Comparison of ENCODE assay signal across 17 cellular contexts in the genomic region with DNA sequence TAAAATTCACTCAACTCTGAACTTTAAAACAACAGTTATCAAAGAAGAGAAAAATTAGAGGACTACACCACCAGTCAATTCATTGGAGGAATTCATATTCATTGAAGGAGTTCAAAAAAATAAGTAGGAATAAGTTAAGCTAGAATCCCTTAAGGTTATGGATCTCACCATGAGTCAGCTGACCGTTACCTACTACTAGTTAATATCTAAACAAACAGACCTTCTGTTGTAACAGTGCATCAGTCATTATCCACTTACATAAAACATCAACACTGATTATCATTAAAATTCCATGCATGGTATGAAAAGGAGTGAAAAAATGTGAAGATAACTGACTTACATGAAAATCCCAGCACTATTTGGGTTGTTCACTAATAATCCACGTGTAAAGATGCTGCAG.
"Had no signal": no experiment of that assay in that cellular context is flagged by ENCODE, and none has a peak within 500 bp of the region (broad histone marks: within the 10 kb centered on the region; RNA-seq: fewer than 3 reads in every experiment).

No MANE protein-coding gene starts in this region.

- H3K27ac Mint-ChIP-seq: activated CD4-positive, alpha-beta memory T cell treated with anti-CD3 and anti-CD28 coated beads, Interleukin-2, amount 10 ng/mL, durations not matched to agents 7 days and 5 days; activated naive CD8-positive, alpha-beta T cell treated with anti-CD3 and anti-CD28 coated beads, Interleukin-2, amount 10 ng/mL, durations not matched to agents 7 days and 5 days; stimulated activated naive CD8-positive, alpha-beta T cell treated with anti-CD3 and anti-CD28 coated beads, Interleukin-15, Interleukin-2, amounts not matched to agents 100 ng/mL and 50 ng/mL, for 24 hours; T-helper 2 cell treated with Interferon-gamma antibody and Interleukin-4, amounts not matched to agents 5 μg/mL and 100 μg/mL, for 36 hours had no signal

- H3K27me3 Mint-ChIP-seq: activated CD4-positive, alpha-beta memory T cell treated with anti-CD3 and anti-CD28 coated beads, Interleukin-2, amount 10 ng/mL, durations not matched to agents 7 days and 5 days; activated naive CD8-positive, alpha-beta T cell treated with anti-CD3 and anti-CD28 coated beads, Interleukin-2, amount 10 ng/mL, durations not matched to agents 7 days and 5 days; stimulated activated naive CD8-positive, alpha-beta T cell treated with anti-CD3 and anti-CD28 coated beads, Interleukin-15, Interleukin-2, amounts not matched to agents 100 ng/mL and 50 ng/mL, for 24 hours had no signal

- FAIRE-seq: kidney had no signal

- H3K4me3 Mint-ChIP-seq: activated CD4-positive, alpha-beta memory T cell treated with anti-CD3 and anti-CD28 coated beads, Interleukin-2, amount 10 ng/mL, durations not matched to agents 7 days and 5 days; activated naive CD8-positive, alpha-beta T cell treated with anti-CD3 and anti-CD28 coated beads, Interleukin-2, amount 10 ng/mL, durations not matched to agents 7 days and 5 days; neural crest cell; stimulated activated naive CD8-positive, alpha-beta T cell treated with anti-CD3 and anti-CD28 coated beads, Interleukin-15, Interleukin-2, amounts not matched to agents 100 ng/mL and 50 ng/mL, for 24 hours; T-helper 2 cell treated with Interferon-gamma antibody and Interleukin-4, amounts not matched to agents 5 μg/mL and 100 μg/mL, for 36 hours had no signal

- H3K36me3 ChIP-seq: ascending aorta, colonic mucosa, ovary, upper lobe of right lung had no signal

- DNase-seq: activated CD4-positive, alpha-beta memory T cell treated with anti-CD3 and anti-CD28 coated beads, Interleukin-2, amount 10 ng/mL, durations not matched to agents 7 days and 5 days; activated gamma-delta T cell treated with Interleukin-2 at 50 U/mL for 16 hours; activated naive CD8-positive, alpha-beta T cell treated with anti-CD3 and anti-CD28 coated beads, Interleukin-2, amount 10 ng/mL, durations not matched to agents 7 days and 5 days; activated T-cell treated with anti-CD3 and anti-CD28 coated beads, Interleukin-2, amount 50 U/mL, for 48 hours; colonic mucosa; kidney; ovary; stimulated activated CD4-positive, alpha-beta T cell treated with anti-CD3 and anti-CD28 coated beads, Interleukin-15, amount 100 ng/mL, for 24 hours; stimulated activated CD4-positive, alpha-beta T cell treated with anti-CD3 and anti-CD28 coated beads, Interleukin-4, amount 100 ng/mL, for 24 hours; testis; upper lobe of right lung had no signal

- H3K4me2 ChIP-seq: hepatocyte had no signal

- ATAC-seq: upper lobe of right lung had no signal

- H3K27ac ChIP-seq: ascending aorta, colonic mucosa, epithelial cell of prostate, hepatocyte, ovary, testis, upper lobe of right lung had no signal

- H3K4me1 ChIP-seq: ascending aorta, colonic mucosa, testis, upper lobe of right lung had no signal

- H3K9me3 ChIP-seq: ascending aorta, colonic mucosa, ovary, testis, upper lobe of right lung had no signal

- H3K4me1 Mint-ChIP-seq: activated CD4-positive, alpha-beta memory T cell treated with anti-CD3 and anti-CD28 coated beads, Interleukin-2, amount 10 ng/mL, durations not matched to agents 7 days and 5 days; activated naive CD8-positive, alpha-beta T cell treated with anti-CD3 and anti-CD28 coated beads, Interleukin-2, amount 10 ng/mL, durations not matched to agents 7 days and 5 days; neural crest cell had no signal

- H3K27me3 ChIP-seq: ascending aorta, colonic mucosa, hepatocyte, ovary, testis, upper lobe of right lung had no signal

- H2AFZ ChIP-seq: hepatocyte had no signal

- H3K4me3 ChIP-seq: ascending aorta, colonic mucosa, hepatocyte, ovary, testis, upper lobe of right lung had no signal
